8 cellular contexts compared by ENCODE assay signal in genomic region chr5:122776143-122776542, GRCh38. TPM values are rescaled to one million over a fixed set of nuclear protein-coding genes. Genes with fewer than 3 reads are reported as not detected.
DNase-seq lines count a peak whose midpoint lies in the region; ATAC-seq, FAIRE-seq and TF ChIP-seq lines count a peak whose summit lies in the region.

No MANE protein-coding gene starts in this region.

- no peak for DNase-seq in CD8-positive, alpha-beta T cell
- DNase-seq in NAMALWA (ENCODE audit: low spot score) (peak; percentile 53), GM19239 (ENCODE audit: insufficient read length, low spot score) (no peak), anterior cingulate cortex (lab: John Stamatoyannopoulos, UW) (no peak)

- no peak for ATAC-seq in CD8-positive, alpha-beta T cell
- no peak for ATAC-seq in HG02973 (IDR thresholded peaks at IDR 0.05; ENCODE audit: unreplicated experiment)
- no peak for ATAC-seq in GM21390 (IDR thresholded peaks at IDR 0.05; ENCODE audit: unreplicated experiment)

- H3K36me3 Mint-ChIP-seq in CD8-positive, alpha-beta T cell: peaks cover 20% of the 10 kb centered on the region

- FAIRE-seq in GM19239 (lab: Jason Lieb, UNC): no peak

- H3K36me3 ChIP-seq in CD8-positive, alpha-beta T cell (ENCODE audit: insufficient read depth, low read length): no peaks in the 10 kb centered on the region
- H3K36me3 ChIP-seq in endocrine pancreas (ENCODE audit: control insufficient read depth, insufficient read depth, low read length): no peaks in the 10 kb centered on the region
- no peaks in the 10 kb centered on the region for H3K36me3 ChIP-seq in neutrophil

- no peaks in the 10 kb centered on the region for H3K9me3 Mint-ChIP-seq in CD8-positive, alpha-beta T cell

- H3K4me3 ChIP-seq in CD8-positive, alpha-beta T cell (ENCODE audit: low read depth, low read length): peak overlapping the region; percentile 72
- H3K4me3 ChIP-seq in endocrine pancreas (ENCODE audit: control insufficient read depth, insufficient read depth, low read length): peak overlapping the region; percentile 98
- peak overlapping the region; percentile 79 to 90 for H3K4me3 ChIP-seq in neutrophil (ENCODE audit: low read depth in 1 of 2, low read length in 1 of 2)

- TF ChIP-seq CTCF in CD8-positive, alpha-beta T cell (IDR thresholded peaks at IDR 0.05): no peak
- no peak for TF ChIP-seq CTCF in neutrophil (IDR thresholded peaks at IDR 0.05)

- peak overlapping the region; percentile 95 for H3K27ac Mint-ChIP-seq in CD8-positive, alpha-beta T cell

- no peaks in the 10 kb centered on the region for H3K9me3 ChIP-seq in CD8-positive, alpha-beta T cell (ENCODE audit: low read length)
- H3K9me3 ChIP-seq in endocrine pancreas (ENCODE audit: control insufficient read depth, low read length) (no peaks in the 10 kb centered on the region), neutrophil (no peaks in the 10 kb centered on the region)

- H3K4me3 Mint-ChIP-seq in CD8-positive, alpha-beta T cell: peak overlapping the region; percentile 93

- intact Hi-C loops in CD8-positive, alpha-beta T cell (cut with DNase I, micrococcal nuclease): loop anchor here (5.0 to 10.0 kb wide), 4 partner anchors 36 to 814 kb away; partner anchors contain the start of genes CSNK1G3 (in 1 of the 2) and SRFBP1 (in 1 of the 2)

- H3K9ac ChIP-seq in endocrine pancreas (ENCODE audit: control insufficient read depth, insufficient read depth, low read length): peak overlapping the region; percentile 85

- no peaks in the 10 kb centered on the region for H3K27me3 Mint-ChIP-seq in CD8-positive, alpha-beta T cell (ENCODE audit: low read depth)

- peaks cover 34% of the 10 kb centered on the region for H3K4me1 ChIP-seq in CD8-positive, alpha-beta T cell (ENCODE audit: insufficient read depth, low read length)
- H3K4me1 ChIP-seq in endocrine pancreas (ENCODE audit: control insufficient read depth, insufficient read depth, low read length): peaks cover 20% of the 10 kb centered on the region
- H3K4me1 ChIP-seq in neutrophil (ENCODE audit: control insufficient read depth in 1 of 2, insufficient read depth in 1 of 2, low read depth in 1 of 2, low read length in 1 of 2): peaks cover 20 to 26% of the 10 kb centered on the region in 2 experiments

- H3K4me1 Mint-ChIP-seq in CD8-positive, alpha-beta T cell (ENCODE audit: low read depth): peaks cover 59% of the 10 kb centered on the region

- H3K27ac ChIP-seq in CD8-positive, alpha-beta T cell (ENCODE audit: low read depth, low read length): peak overlapping the region; percentile 83
- H3K27ac ChIP-seq in neutrophil: peak overlapping the region; percentile 86

- no peaks in the 10 kb centered on the region for H3K27me3 ChIP-seq in CD8-positive, alpha-beta T cell (ENCODE audit: insufficient read depth, low read length)
- no peaks in the 10 kb centered on the region for H3K27me3 ChIP-seq in endocrine pancreas (ENCODE audit: control insufficient read depth, insufficient read depth, low read length)
- H3K27me3 ChIP-seq in neutrophil: no peaks in the 10 kb centered on the region

- POLR2A ChIA-PET in CD8-positive, alpha-beta T cell (lab: Charles Lee): interaction anchor here (0.7 to 2.8 kb wide), 3 partner anchors 69 to 647 kb away, joined by 3 to 23 read pairs (median 10); partner anchors contain the start of genes CEP120 and SNX24

- CTCF ChIA-PET in CD8-positive, alpha-beta T cell (lab: Charles Lee): no interaction called here

RNA-seq across cellular contexts. Expression of gene SNX2, which starts 1.3 kb away (rescaled TPM):
- 10 to 100 TPM; 68.6 to 76.3 TPM for total RNA-seq in CD8-positive, alpha-beta T cell
